In the genomic region with DNA sequence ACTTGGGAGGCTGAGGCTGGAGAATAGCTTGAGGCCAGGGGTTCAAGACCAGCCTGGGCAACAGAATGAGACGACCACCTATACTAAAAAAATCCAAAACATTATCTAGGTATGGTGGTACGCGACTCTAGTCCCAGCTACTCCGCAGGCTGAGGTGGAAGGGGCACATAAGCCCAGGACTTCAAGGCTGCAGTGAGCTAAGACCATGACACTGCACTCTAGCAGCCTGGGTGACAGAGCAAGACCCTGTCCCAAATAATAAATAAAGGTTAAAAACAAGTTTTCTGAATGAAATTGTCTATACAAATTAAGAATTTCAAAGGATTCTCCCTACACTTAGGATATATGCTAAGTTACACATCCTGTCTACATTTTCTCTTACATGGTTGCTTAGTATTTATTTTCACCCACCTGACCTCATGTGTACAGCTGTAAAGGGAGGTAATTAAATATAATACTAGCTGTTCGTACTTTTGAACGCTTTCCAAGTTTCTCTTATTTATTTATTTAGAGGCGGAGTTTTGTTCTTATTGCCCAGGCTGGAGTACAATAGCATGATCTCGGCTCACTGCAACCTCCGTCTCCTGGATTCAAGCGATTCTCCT, we compare ENCODE assay signal across 8 cellular contexts. TPM values are rescaled to one million over a fixed set of nuclear protein-coding genes. Genes with fewer than 3 reads are reported as not detected.
DNase-seq lines count a peak whose midpoint lies in the region; ATAC-seq and TF ChIP-seq lines count a peak whose summit lies in the region.

No MANE protein-coding gene starts in this region.

- 55% methylated on average over 10 of the region's 10 CpGs for WGBS in right cardiac atrium
- WGBS in lower leg skin, 2 donors: 46 to 48% methylated on average over 10 of the region's 10 CpGs

- ATAC-seq in right cardiac atrium (no peak), Right ventricle myocardium superior (ENCODE audit: poor library complexity) (no peak)
- ATAC-seq in activated T-helper 17 cell treated with anti-CD3 and anti-CD28 coated beads, Interleukin-2, amount 50 U/mL, for 72 hours (replicated peaks): no peak

- DNase-seq in right cardiac atrium (no peak), Right ventricle myocardium superior (no peak), lower leg skin (ENCODE audit: low spot score in 2 of 2) (no peak), uterus (no peak), nucleus accumbens (lab: John Stamatoyannopoulos, UW) (no peak), SW 1271 (lab: John Stamatoyannopoulos, UW) (no peak)
- no peak for DNase-seq in effector CD8-positive, alpha-beta T cell (lab: John Stamatoyannopoulos, UW)

- no peak for TF ChIP-seq POLR2A in lower leg skin (IDR thresholded peaks at IDR 0.05)
- no peak for TF ChIP-seq POLR2A in uterus (IDR thresholded peaks at IDR 0.05)

- peaks cover 16% of the 10 kb centered on the region for H3K4me1 Mint-ChIP-seq in activated T-helper 17 cell treated with anti-CD3 and anti-CD28 coated beads, Interleukin-2, amount 50 U/mL, for 72 hours

- no peaks in the 10 kb centered on the region for H3K36me3 ChIP-seq in uterus

- H3K27ac ChIP-seq in right cardiac atrium (ENCODE audit: low read length): peak overlapping the region; percentile 15
- H3K27ac ChIP-seq in uterus: peak overlapping the region; percentile 88

- no peaks in the 10 kb centered on the region for H3K27me3 Mint-ChIP-seq in activated T-helper 17 cell treated with anti-CD3 and anti-CD28 coated beads, Interleukin-2, amount 50 U/mL, for 72 hours

- peak overlapping the region; percentile 98 for H3K27ac Mint-ChIP-seq in activated T-helper 17 cell treated with anti-CD3 and anti-CD28 coated beads, Interleukin-2, amount 50 U/mL, for 72 hours

- H3K4me1 ChIP-seq in right cardiac atrium (ENCODE audit: control insufficient read depth, insufficient read depth, low read length) (peaks cover 4% of the 10 kb centered on the region), uterus (peaks cover 0 to 6% of the 10 kb centered on the region in 2 donors)

- no peaks in the 10 kb centered on the region for H3K9me3 ChIP-seq in right cardiac atrium (ENCODE audit: control insufficient read depth, low read length)
- no peaks in the 10 kb centered on the region for H3K9me3 ChIP-seq in uterus

- H3K27me3 ChIP-seq in right cardiac atrium (ENCODE audit: control insufficient read depth, insufficient read depth): no peaks in the 10 kb centered on the region
- no peaks in the 10 kb centered on the region for H3K27me3 ChIP-seq in uterus

- no peaks in the 10 kb centered on the region for H3K9me3 Mint-ChIP-seq in activated T-helper 17 cell treated with anti-CD3 and anti-CD28 coated beads, Interleukin-2, amount 50 U/mL, for 72 hours

- H3K4me3 ChIP-seq in right cardiac atrium (ENCODE audit: low read length) (peak overlapping the region; percentile 55), lower leg skin (ENCODE audit: low read depth, poor library complexity, severe bottlenecking) (peak overlapping the region; percentile 72), uterus (peak overlapping the region; percentile 77 to 83)

- intact Hi-C loops in right cardiac atrium (cut with DNase I): loop anchor here in 1 of 4 donors (10.0 kb wide), 1 partner anchor 48 kb away; a partner anchor contains a TSS
- intact Hi-C loops in Right ventricle myocardium superior (cut with DNase I): loop anchor here (5.0 kb wide), 1 partner anchor 51 kb away; no protein-coding TSS in a partner anchor
- intact Hi-C loops in lower leg skin (cut with DNase I; ENCODE audit: low total_unique reads): no loop called here
- intact Hi-C loops in uterus (cut with DNase I; ENCODE audit: low total_unique reads): no loop called here

- peak overlapping the region; percentile 99 for H3K4me3 Mint-ChIP-seq in activated T-helper 17 cell treated with anti-CD3 and anti-CD28 coated beads, Interleukin-2, amount 50 U/mL, for 72 hours

- no peak for TF ChIP-seq CTCF in lower leg skin (IDR thresholded peaks at IDR 0.05)
- TF ChIP-seq CTCF in uterus (IDR thresholded peaks at IDR 0.05): no peak

- peaks cover 7% of the 10 kb centered on the region for H3K36me3 Mint-ChIP-seq in activated T-helper 17 cell treated with anti-CD3 and anti-CD28 coated beads, Interleukin-2, amount 50 U/mL, for 72 hours (ENCODE audit: low read depth)

RNA-seq across cellular contexts. Expression of a gene that starts 1.6 kb away (rescaled TPM):
- 10 to 100 TPM; 54.9 to 72.2 (median 63.7) TPM for total RNA-seq in right cardiac atrium
- polyA plus RNA-seq in right cardiac atrium: 29.8 TPM
- total RNA-seq in Right ventricle myocardium superior: 142 TPM
- total RNA-seq in activated T-helper 17 cell treated with anti-CD3 and anti-CD28 coated beads, Interleukin-2, amount 50 U/mL, for 72 hours: 10 to 100 TPM; 13.6 to 20.5 TPM
- total RNA-seq in lower leg skin: 10 to 100 TPM in 3 of 4 donors, 1 to 10 TPM in 1; 8.0 to 23.3 (median 20.4) TPM
- 10 to 100 TPM in 3 of 4 donors, 1 to 10 TPM in 1; 8.2 to 30.5 (median 22.2) TPM for total RNA-seq in uterus

RNA-seq across cellular contexts. Expression of a gene that starts 48.1 kb away (rescaled TPM):
- total RNA-seq in right cardiac atrium (10 to 100 TPM; 16.2 to 23.9 (median 17.9) TPM), Right ventricle myocardium superior (12.9 TPM), lower leg skin (10 to 100 TPM; 31.9 to 41.9 (median 33.4) TPM), uterus (10 to 100 TPM; 26.2 to 57.4 (median 36.5) TPM)
- polyA plus RNA-seq in right cardiac atrium: 10.4 TPM
- 10 to 100 TPM; 22.5 to 24.4 TPM for total RNA-seq in activated T-helper 17 cell treated with anti-CD3 and anti-CD28 coated beads, Interleukin-2, amount 50 U/mL, for 72 hours
